1 cellular context compared by ENCODE assay signal in the genomic region with DNA sequence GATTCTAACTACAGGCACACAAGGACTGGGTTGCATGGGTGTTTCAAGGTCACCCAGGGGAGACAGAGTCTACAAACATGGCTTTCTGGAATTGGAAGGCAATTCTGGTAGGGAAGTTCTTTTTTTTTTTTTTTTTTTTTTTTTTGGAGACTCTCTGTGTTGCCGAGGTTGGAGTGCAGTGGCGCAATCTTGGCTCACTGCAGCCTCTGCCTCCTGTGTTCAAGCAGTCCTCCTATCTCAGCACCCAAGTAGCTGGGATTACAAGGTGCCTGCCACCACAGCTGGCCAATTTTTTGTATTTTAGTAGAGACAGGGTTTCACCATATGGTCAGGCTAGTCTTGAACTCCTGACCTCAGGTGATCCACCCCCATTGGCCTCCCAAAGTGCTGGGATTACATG.
TF ChIP-seq lines count a peak whose summit lies in the region.

No MANE protein-coding gene starts in this region.

TF ChIP-seq in K562, 482 proteins besides CTCF, POLR2A, EP300 and RAD21:
- TF ChIP-seq KDM5B (IDR thresholded peaks at IDR 0.05; ENCODE audit: insufficient replicate concordance, low read depth, low read length) (no peak), TSC22D4 (tag; IDR thresholded peaks at IDR 0.05) (no peak), ZKSCAN3 (CRISPR knock-in tag; IDR thresholded peaks at IDR 0.05) (no peak), ELF4 (CRISPR knock-in tag; IDR thresholded peaks at IDR 0.05) (no peak), BMI1 (IDR thresholded peaks at IDR 0.05; ENCODE audit: low read length) (no peak), XRCC5 (IDR thresholded peaks at IDR 0.05; ENCODE audit: low read depth, low read length) (no peak), TAF9B (IDR thresholded peaks at IDR 0.05; ENCODE audit: partially characterized antibody) (no peak), KAT8 (IDR thresholded peaks at IDR 0.05; ENCODE audit: low read depth) (no peak), HNRNPUL1 (IDR thresholded peaks at IDR 0.05; ENCODE audit: low read length) (no peak), KDM2B (CRISPR knock-in tag; IDR thresholded peaks at IDR 0.05) (no peak), MTA1 (IDR thresholded peaks at IDR 0.05; ENCODE audit: borderline replicate concordance) (no peak), ATF1 (CRISPR knock-in tag; IDR thresholded peaks at IDR 0.05) (no peak), ATF1 (tag; IDR thresholded peaks at IDR 0.05) (no peak), KLF6 (CRISPR knock-in tag; IDR thresholded peaks at IDR 0.05; ENCODE audit: borderline replicate concordance) (no peak), ZEB2 (IDR thresholded peaks at IDR 0.05) (no peak), HMG20B (CRISPR knock-in tag; IDR thresholded peaks at IDR 0.05) (no peak), HSF4 (CRISPR knock-in tag; IDR thresholded peaks at IDR 0.05; ENCODE audit: borderline replicate concordance) (no peak), BCL6 (CRISPR knock-in tag; IDR thresholded peaks at IDR 0.05) (no peak), L3MBTL2 (IDR thresholded peaks at IDR 0.05) (no peak), MYC (IDR thresholded peaks at IDR 0.05; ENCODE audit: low read depth, low read length) (no peak), MYC (CRISPR knock-in tag; IDR thresholded peaks at IDR 0.05; ENCODE audit: borderline replicate concordance, low read depth) (no peak)
- TF ChIP-seq, protein P1, sequence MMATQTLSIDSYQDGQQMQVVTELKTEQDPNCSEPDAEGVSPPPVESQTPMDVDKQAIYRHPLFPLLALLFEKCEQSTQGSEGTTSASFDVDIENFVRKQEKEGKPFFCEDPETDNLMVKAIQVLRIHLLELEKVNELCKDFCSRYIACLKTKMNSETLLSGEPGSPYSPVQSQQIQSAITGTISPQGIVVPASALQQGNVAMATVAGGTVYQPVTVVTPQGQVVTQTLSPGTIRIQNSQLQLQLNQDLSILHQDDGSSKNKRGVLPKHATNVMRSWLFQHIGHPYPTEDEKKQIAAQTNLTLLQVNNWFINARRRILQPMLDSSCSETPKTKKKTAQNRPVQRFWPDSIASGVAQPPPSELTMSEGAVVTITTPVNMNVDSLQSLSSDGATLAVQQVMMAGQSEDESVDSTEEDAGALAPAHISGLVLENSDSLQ (IDR thresholded peaks at IDR 0.05) = no peak
